17 cellular contexts compared by ENCODE assay signal in the genomic region with DNA sequence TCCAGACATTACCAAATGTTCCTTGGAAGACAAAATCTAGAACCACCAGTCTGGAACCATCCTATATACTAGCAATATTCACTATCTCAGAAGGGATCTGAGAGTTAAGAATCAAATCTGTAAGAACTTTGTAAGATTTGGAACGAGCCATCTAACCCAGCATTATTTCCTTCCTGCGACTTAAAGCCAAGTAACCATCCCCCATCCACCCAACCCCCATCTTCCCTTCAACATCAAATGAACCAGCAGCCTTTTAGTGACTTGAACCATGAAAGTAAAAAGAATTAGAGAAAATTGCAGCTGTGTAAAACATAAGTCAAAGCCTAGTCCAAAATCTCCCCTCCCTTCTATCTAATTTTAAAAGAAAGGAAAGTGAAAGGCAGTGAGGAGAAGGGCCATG.
"Had no signal": no experiment of that assay in that cellular context is flagged by ENCODE, and none has a peak within 500 bp of the region (broad histone marks: within the 10 kb centered on the region; RNA-seq: fewer than 3 reads in every experiment).

No MANE protein-coding gene starts in this region.

- H3K4me3 Mint-ChIP-seq: immature natural killer cell, neural crest cell had no signal

- H3K36me3 ChIP-seq: brain microvascular endothelial cell, colonic mucosa, tibial nerve, uterus had no signal

- H3K4me1 ChIP-seq: colonic mucosa, tibial nerve, uterus had no signal

- H3K9me3 ChIP-seq: colonic mucosa, tibial nerve, uterus had no signal

- H3K4me1 Mint-ChIP-seq: immature natural killer cell, neural crest cell had no signal

- H3K27ac Mint-ChIP-seq: activated T-cell treated with anti-CD3 and anti-CD28 coated beads, Interleukin-2, amount 50 U/mL, for 72 hours; immature natural killer cell had no signal

- DNase-seq: activated CD4-positive, alpha-beta T cell treated with anti-CD3 and anti-CD28 coated beads, Interleukin-2, amount 50 U/mL, for 1 hour; activated gamma-delta T cell; activated T-cell treated with anti-CD3 and anti-CD28 coated beads, Interleukin-2, amount 50 U/mL, for 72 hours; aorta; brain microvascular endothelial cell; central memory CD4-positive, alpha-beta T cell; colonic mucosa; effector CD4-positive, alpha-beta T cell; head of caudate nucleus; immature natural killer cell; left ventricle myocardium superior; stimulated activated CD4-positive, alpha-beta T cell treated with anti-CD3 and anti-CD28 coated beads, Interleukin-2, amount 100 ng/mL, for 24 hours; stimulated activated naive CD8-positive, alpha-beta T cell treated with anti-CD3 and anti-CD28 coated beads, Interleukin-15, Interleukin-2, amounts not matched to agents 100 U/mL and 50 U/mL, for 24 hours; substantia nigra; uterus had no signal

- H3K27me3 ChIP-seq: brain microvascular endothelial cell, colonic mucosa, tibial nerve, uterus had no signal

- H3K4me3 ChIP-seq: colonic mucosa, tibial nerve, uterus had no signal

- ATAC-seq: activated T-cell treated with anti-CD3 and anti-CD28 coated beads, Interleukin-2, amount 50 U/mL, for 72 hours; left ventricle myocardium superior; stimulated activated naive CD8-positive, alpha-beta T cell treated with anti-CD3 and anti-CD28 coated beads, Interleukin-15, Interleukin-2, amounts not matched to agents 100 U/mL and 50 U/mL, for 24 hours had no signal

- H3K9me3 Mint-ChIP-seq: activated T-cell treated with anti-CD3 and anti-CD28 coated beads, Interleukin-2, amount 50 U/mL, for 72 hours; immature natural killer cell had no signal

- H3K36me3 Mint-ChIP-seq: immature natural killer cell had no signal

- H3K27ac ChIP-seq: brain microvascular endothelial cell, colonic mucosa, tibial nerve, uterus had no signal
